In the genomic region with DNA sequence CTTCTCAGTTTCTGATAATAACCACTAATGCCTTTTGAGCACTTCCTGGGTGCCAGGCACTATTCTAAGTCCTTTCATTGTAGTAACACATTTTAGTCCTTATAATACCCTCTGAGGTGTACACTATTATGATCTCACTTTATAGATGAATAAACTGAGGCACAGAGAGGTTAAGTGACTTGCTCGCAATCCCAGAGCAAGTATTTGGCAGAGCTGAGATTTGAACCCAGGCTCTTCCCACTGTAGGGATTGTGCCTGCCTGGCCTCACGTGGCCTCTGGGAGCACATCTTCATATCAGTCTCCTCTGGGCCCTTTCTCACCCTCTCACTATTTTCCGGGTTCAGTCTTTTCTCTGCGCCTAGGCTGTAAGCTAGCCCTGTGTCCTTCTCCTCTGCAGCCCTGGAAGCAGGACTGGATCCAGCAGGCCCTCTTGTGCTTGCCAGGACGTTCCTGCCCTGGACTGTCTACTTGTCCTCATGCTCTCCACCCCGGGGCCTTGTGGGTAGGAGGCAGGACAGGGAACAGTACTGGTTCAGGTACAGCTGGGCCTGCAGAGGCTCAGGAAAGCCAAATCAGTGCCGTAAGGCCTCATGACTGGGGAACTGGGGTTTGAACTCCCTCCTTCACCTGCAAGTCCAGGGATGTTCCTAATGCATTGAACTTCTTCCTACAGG, we compare ENCODE assay signal across 17 cellular contexts.
DNase-seq lines count a peak whose midpoint lies in the region; ATAC-seq and TF ChIP-seq lines count a peak whose summit lies in the region.
"Had no signal": no experiment of that assay in that cellular context is flagged by ENCODE, and none has a peak within 500 bp of the region (broad histone marks: within the 10 kb centered on the region; RNA-seq: fewer than 3 reads in every experiment).

No MANE protein-coding gene starts in this region.

- H3K27me3 ChIP-seq in heart left ventricle (no peaks in the 10 kb centered on the region), right lobe of liver (no peaks in the 10 kb centered on the region), prostate gland (replicated peaks; ENCODE audit: insufficient read depth) (no peaks in the 10 kb centered on the region)
- H3K27me3 ChIP-seq: BE2C, Peyer's patch had no signal

- H3K9me3 ChIP-seq in heart left ventricle (no peaks in the 10 kb centered on the region), right lobe of liver (no peaks in the 10 kb centered on the region), prostate gland (no peaks in the 10 kb centered on the region)
- H3K9me3 ChIP-seq: BE2C, Peyer's patch had no signal

- peaks cover 0 to 15% (median 0%) of the 10 kb centered on the region in 12 donors for H3K4me1 ChIP-seq in heart left ventricle
- peaks cover 0 to 58% (median 29%) of the 10 kb centered on the region in 4 donors for H3K4me1 ChIP-seq in right lobe of liver
- no peaks in the 10 kb centered on the region for H3K4me1 ChIP-seq in prostate gland (replicated peaks)

- H3K36me3 ChIP-seq in heart left ventricle (no peaks in the 10 kb centered on the region), right lobe of liver (no peaks in the 10 kb centered on the region), prostate gland (no peaks in the 10 kb centered on the region)
- H3K36me3 ChIP-seq: BE2C, Peyer's patch had no signal

- H3K27ac ChIP-seq in C4-2B (peak overlapping the region; percentile 10; the same call in 1 of the 2 replicates), heart left ventricle (peak overlapping the region in 4 of 12 donors; percentile 7 to 65 (median 42)), right lobe of liver (peak overlapping the region in 2 of 3 donors; percentile 15 to 63), prostate gland (no peak overlapping the region)
- H3K27ac ChIP-seq: Peyer's patch had no signal

- TF ChIP-seq POLR2A in heart left ventricle (IDR thresholded peaks at IDR 0.05) (no peak), right lobe of liver (IDR thresholded peaks at IDR 0.05) (no peak), prostate gland (IDR thresholded peaks at IDR 0.05) (no peak)

- ATAC-seq in heart left ventricle: peak; percentile 76 to 87 (median 80)
- ATAC-seq in right lobe of liver: peak; percentile 13 to 69 (median 48)
- ATAC-seq: CD8-positive, alpha-beta T cell had no signal

- 61 to 69% (median 64%) methylated on average over 7 of the region's 7 CpGs for WGBS in heart left ventricle, 4 donors
- WGBS in right lobe of liver (ENCODE audit: insufficient coverage, low coverage, low lambda C conversion rate, missing lambda C conversion rate): 34% methylated on average over 6 of the region's 7 CpGs
- WGBS in prostate gland: 74% methylated on average over 7 of the region's 7 CpGs

- DNase-seq in OCI-M1 (lab: John Stamatoyannopoulos, UW): peak; percentile 64
- peak in 4 of 5 donors; percentile 35 to 77 (median 52) for DNase-seq in heart left ventricle
- peak; percentile 69 to 93 (median 93) for DNase-seq in right lobe of liver
- no peak for DNase-seq in KG1 (lab: John Stamatoyannopoulos, UW)
- no peak for DNase-seq in prostate gland (ENCODE audit: low spot score)
- no peak for DNase-seq in NCI-H146 treated with DMSO at 0.1 percent for 48 hours (lab: John Stamatoyannopoulos, UW; ENCODE audit: unreplicated experiment)
- DNase-seq in HPDE6-E6E7 (ENCODE audit: extremely low spot score): no peak
- DNase-seq: BE2C; CD8-positive, alpha-beta T cell; GOT3; MV-4-11; NCI-H1436 treated with DMSO at 0.1 percent for 48 hours; NCI-H446 treated with DMSO at 0.1 percent for 48 hours; NCI-H748 treated with DMSO at 0.1 percent for 48 hours; Peyer's patch; SIG-M5 had no signal

- H3K4me3 ChIP-seq in heart left ventricle (no peak overlapping the region), right lobe of liver (no peak overlapping the region), prostate gland (no peak overlapping the region)
- H3K4me3 ChIP-seq: Peyer's patch had no signal

- TF ChIP-seq CTCF in C4-2B (conservative IDR thresholded peaks at IDR 0.05) (no peak), heart left ventricle (IDR thresholded peaks at IDR 0.05) (no peak), right lobe of liver (IDR thresholded peaks at IDR 0.05) (no peak), prostate gland (IDR thresholded peaks at IDR 0.05) (no peak)

- intact Hi-C loops in heart left ventricle (cut with DNase I): loop anchor here in 1 of 10 donors (5.0 kb wide), 1 partner anchor 93 kb away; no protein-coding TSS in a partner anchor
- intact Hi-C loops in right lobe of liver (cut with DNase I): no loop called here
- intact Hi-C loops in prostate gland (cut with DNase I): no loop called here

Comparison
In these comparisons a context has a peak if more than half of its experiments do, and no peak if none do; other contexts are left out.
1. H3K27ac ChIP-seq: peak in C4-2B (single experiment) and right lobe of liver (2 of 3); none in prostate gland (0 of 2).
2. DNase-seq: peak in OCI-M1 (single experiment), heart left ventricle (4 of 5) and right lobe of liver (3 of 3); none in KG1 (single experiment), prostate gland (single experiment), NCI-H146 treated with DMSO at 0.1 percent for 48 hours (single experiment) and HPDE6-E6E7 (single experiment).